In the genomic region with DNA sequence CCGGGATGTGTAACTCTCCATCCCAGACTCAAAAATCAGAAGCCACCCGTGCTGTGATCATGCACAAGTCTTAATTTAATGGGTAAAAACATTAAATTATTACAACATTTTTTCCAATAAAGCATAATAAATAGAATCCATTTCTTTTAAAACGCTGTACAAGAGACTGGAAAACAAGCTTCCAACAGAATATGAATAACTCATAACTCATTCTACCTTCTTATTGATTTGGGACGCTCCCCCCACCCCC, we compare ENCODE assay signal across 8 cellular contexts. TPM values are rescaled to one million over a fixed set of nuclear protein-coding genes. Genes with fewer than 3 reads are reported as not detected.
DNase-seq lines count a peak whose midpoint lies in the region; ATAC-seq and TF ChIP-seq lines count a peak whose summit lies in the region.

No MANE protein-coding gene starts in this region.

- no peak overlapping the region for H2AFZ ChIP-seq in mesenchymal stem cell (ENCODE audit: low read depth, low read length)

- H3K27me3 ChIP-seq in body of pancreas (no peaks in the 10 kb centered on the region), mesenchymal stem cell (ENCODE audit: control insufficient read depth in 1 of 2, insufficient read depth in 1 of 2, low read length in 2 of 2) (no peaks in the 10 kb centered on the region), upper lobe of left lung (no peaks in the 10 kb centered on the region)

- H3K4me3 Mint-ChIP-seq in activated naive CD4-positive, alpha-beta T cell treated with anti-CD3 and anti-CD28 coated beads, Interleukin-2, amount 10 ng/mL, durations not matched to agents 7 days and 5 days = peak overlapping the region; percentile 84

- H2BK120ac ChIP-seq in mesenchymal stem cell (ENCODE audit: low read depth, low read length) = peak overlapping the region; percentile 82

- H3K4me1 Mint-ChIP-seq in activated naive CD4-positive, alpha-beta T cell treated with anti-CD3 and anti-CD28 coated beads, Interleukin-2, amount 10 ng/mL, durations not matched to agents 7 days and 5 days = peaks cover 45% of the 10 kb centered on the region

- H3K79me1 ChIP-seq in mesenchymal stem cell (replicated peaks; ENCODE audit: low read length, poor library complexity, severe bottlenecking) = peaks cover 31% of the 10 kb centered on the region

- TF ChIP-seq CTCF in body of pancreas (IDR thresholded peaks at IDR 0.05) (no peak), upper lobe of left lung (IDR thresholded peaks at IDR 0.05) (no peak)

- intact Hi-C loops in body of pancreas (cut with DNase I) = no loop called here

- peak overlapping the region; percentile 53 to 73 for H3K4ac ChIP-seq in mesenchymal stem cell (ENCODE audit: low read depth in 1 of 2, low read length in 2 of 2)

- 0 to 1% methylated on average over 4 of the region's 4 CpGs for WGBS in body of pancreas, 2 donors
- WGBS in mesenchymal stem cell = 34% methylated on average over 3 of the region's 4 CpGs
- 7 to 10% methylated on average over 4 of the region's 4 CpGs for WGBS in upper lobe of left lung, 2 donors

- H3K9me3 Mint-ChIP-seq in activated naive CD4-positive, alpha-beta T cell treated with anti-CD3 and anti-CD28 coated beads, Interleukin-2, amount 10 ng/mL, durations not matched to agents 7 days and 5 days = no peaks in the 10 kb centered on the region

- ATAC-seq in body of pancreas = no peak
- ATAC-seq in upper lobe of left lung (ENCODE audit: low FRiP score in 2 of 2) = no peak

- peak overlapping the region; percentile 15 to 76 for H2BK12ac ChIP-seq in mesenchymal stem cell (ENCODE audit: low read length in 2 of 2)

- peak overlapping the region; percentile 72 for H4K8ac ChIP-seq in mesenchymal stem cell (ENCODE audit: low read length)

- H3K18ac ChIP-seq in mesenchymal stem cell (ENCODE audit: low read depth in 1 of 2, low read length in 2 of 2) = peak overlapping the region; percentile 51 to 61

- H3K9me3 ChIP-seq in body of pancreas (no peaks in the 10 kb centered on the region), mesenchymal stem cell (ENCODE audit: control insufficient read depth, low read length) (no peaks in the 10 kb centered on the region), upper lobe of left lung (no peaks in the 10 kb centered on the region)

- H3K4me3 ChIP-seq in body of pancreas = peak overlapping the region in 1 of 2 donors; percentile 78
- H3K4me3 ChIP-seq in mesenchymal stem cell (ENCODE audit: insufficient read depth in 1 of 2, low read depth in 1 of 2, low read length in 2 of 2) = peak overlapping the region; percentile 94 to 97
- H3K4me3 ChIP-seq in upper lobe of left lung = peak overlapping the region in 3 of 4 donors; percentile 81 to 96 (median 92)

- no peak overlapping the region for H2AK5ac ChIP-seq in mesenchymal stem cell (ENCODE audit: low read length, severe bottlenecking)

- peak overlapping the region; percentile 87 for H4K91ac ChIP-seq in mesenchymal stem cell (ENCODE audit: low read length)

- no peak for DNase-seq in activated naive CD4-positive, alpha-beta T cell treated with anti-CD3 and anti-CD28 coated beads, Interleukin-2, amount 10 ng/mL, durations not matched to agents 7 days and 5 days
- no peak for DNase-seq in activated naive CD4-positive, alpha-beta T cell treated with Interleukin-2 at 50 U/mL for 16 hours
- DNase-seq in body of pancreas (no peak), mesenchymal stem cell (no peak), upper lobe of left lung (no peak), UCSD-AML1 (lab: John Stamatoyannopoulos, UW; ENCODE audit: unreplicated experiment) (no peak), NCI-H2196 (lab: John Stamatoyannopoulos, UW; ENCODE audit: unreplicated experiment) (no peak), GM19238 (ENCODE audit: insufficient read length, low spot score) (no peak)

- peaks cover 37% of the 10 kb centered on the region for H3K4me1 ChIP-seq in body of pancreas
- peaks cover 23% of the 10 kb centered on the region for H3K4me1 ChIP-seq in mesenchymal stem cell (ENCODE audit: control insufficient read depth, insufficient read depth, low read depth, low read length)
- peaks cover 33 to 42% (median 40%) of the 10 kb centered on the region in 4 donors for H3K4me1 ChIP-seq in upper lobe of left lung

- no peak overlapping the region for H2BK15ac ChIP-seq in mesenchymal stem cell (ENCODE audit: low read depth, poor library complexity, severe bottlenecking)

- CTCF ChIA-PET in activated naive CD4-positive, alpha-beta T cell treated with anti-CD3 and anti-CD28 coated beads, Interleukin-2, amount 10 ng/mL, durations not matched to agents 7 days and 5 days (lab: Charles Lee) = interaction anchor here (0.6 to 2.8 kb wide), 7 partner anchors 9 to 149 kb away, joined by 3 to 11 read pairs (median 3); no protein-coding TSS in a partner anchor

- H3K4me2 ChIP-seq in mesenchymal stem cell (ENCODE audit: low read length, poor library complexity, severe bottlenecking) = peak overlapping the region; percentile 75

- H3K27ac ChIP-seq in body of pancreas = peak overlapping the region; percentile 68 to 89 (median 74)
- peak overlapping the region; percentile 25 for H3K27ac ChIP-seq in mesenchymal stem cell (ENCODE audit: low read length, poor library complexity, severe bottlenecking)
- H3K27ac ChIP-seq in upper lobe of left lung = peak overlapping the region; percentile 84 to 95 (median 92)

- peak overlapping the region; percentile 87 for H3K9ac ChIP-seq in mesenchymal stem cell (ENCODE audit: low read length)

- peak overlapping the region; percentile 99 for H3K27ac Mint-ChIP-seq in activated naive CD4-positive, alpha-beta T cell treated with anti-CD3 and anti-CD28 coated beads, Interleukin-2, amount 10 ng/mL, durations not matched to agents 7 days and 5 days

- no peak overlapping the region for H3K23ac ChIP-seq in mesenchymal stem cell (ENCODE audit: low read length in 2 of 2)

- H2BK5ac ChIP-seq in mesenchymal stem cell (ENCODE audit: low read depth, low read length, poor library complexity, severe bottlenecking) = peak overlapping the region; percentile 46

- no peak overlapping the region for H3K14ac ChIP-seq in mesenchymal stem cell (ENCODE audit: low read length in 2 of 2)

- no peaks in the 10 kb centered on the region for H3K27me3 Mint-ChIP-seq in activated naive CD4-positive, alpha-beta T cell treated with anti-CD3 and anti-CD28 coated beads, Interleukin-2, amount 10 ng/mL, durations not matched to agents 7 days and 5 days

- TF ChIP-seq EP300 in upper lobe of left lung (IDR thresholded peaks at IDR 0.05) = no peak

- H3K36me3 Mint-ChIP-seq in activated naive CD4-positive, alpha-beta T cell treated with anti-CD3 and anti-CD28 coated beads, Interleukin-2, amount 10 ng/mL, durations not matched to agents 7 days and 5 days = peaks cover 43% of the 10 kb centered on the region

- no peak for TF ChIP-seq POLR2A in body of pancreas (IDR thresholded peaks at IDR 0.05)
- TF ChIP-seq POLR2A in upper lobe of left lung (IDR thresholded peaks at IDR 0.05) = no peak

- H3K36me3 ChIP-seq in body of pancreas (replicated peaks in 1 of 2; ENCODE audit: insufficient read depth in 1 of 2, low read depth in 2 of 2) = no peaks in the 10 kb centered on the region
- peaks cover 8 to 10% of the 10 kb centered on the region in 2 experiments for H3K36me3 ChIP-seq in mesenchymal stem cell (ENCODE audit: control insufficient read depth in 1 of 2, insufficient read depth in 2 of 2, low read depth in 1 of 2, low read length in 2 of 2)
- H3K36me3 ChIP-seq in upper lobe of left lung = peaks cover 0 to 8% (median 2%) of the 10 kb centered on the region in 4 donors

RNA-seq across cellular contexts. Expression of gene KRI1, which starts 0.5 kb away (rescaled TPM):
- total RNA-seq in body of pancreas (10 to 100 TPM; 24.1 to 28.8 TPM), upper lobe of left lung (10 to 100 TPM; 13.1 to 74.4 (median 24.5) TPM)
- polyA plus RNA-seq in mesenchymal stem cell (2013, experiment 1 of 2) = 12.8 TPM
- 12.4 TPM for polyA plus RNA-seq in mesenchymal stem cell (2013, experiment 2 of 2)

RNA-seq across cellular contexts. Expression of gene CDKN2D, which starts 2.4 kb away (rescaled TPM):
- total RNA-seq in body of pancreas = 1 to 10 TPM; 2.6 to 4.9 TPM
- polyA plus RNA-seq in mesenchymal stem cell (2013, experiment 1 of 2) = 6.9 TPM
- 6.6 TPM for polyA plus RNA-seq in mesenchymal stem cell (2013, experiment 2 of 2)
- 10 to 100 TPM in 5 of 6 donors, 1 to 10 TPM in 1; 2.1 to 21.3 (median 15.9) TPM for total RNA-seq in upper lobe of left lung

RNA-seq across cellular contexts. Expression of gene AP1M2, which starts 20.8 kb away (rescaled TPM):
- total RNA-seq in body of pancreas = 10 to 100 TPM; 25.7 to 30.6 TPM
- 1.3 TPM for polyA plus RNA-seq in mesenchymal stem cell (2013, experiment 1 of 2)
- polyA plus RNA-seq in mesenchymal stem cell (2013, experiment 2 of 2) = 2.3 TPM
- total RNA-seq in upper lobe of left lung = 10 to 100 TPM; 35.1 to 63.1 (median 45.7) TPM

RNA-seq across cellular contexts. Expression of gene ATG4D, which starts 22.6 kb away (rescaled TPM):
- total RNA-seq in body of pancreas = 10 to 100 TPM; 20.4 to 23.3 TPM
- polyA plus RNA-seq in mesenchymal stem cell (2013, experiment 1 of 2) = 15.9 TPM
- polyA plus RNA-seq in mesenchymal stem cell (2013, experiment 2 of 2) = 16.0 TPM
- 10 to 100 TPM; 18.1 to 49.2 (median 27.7) TPM for total RNA-seq in upper lobe of left lung

RNA-seq across cellular contexts. Expression of gene S1PR5, which starts 49.1 kb away (rescaled TPM):
- total RNA-seq in body of pancreas = 1 to 10 TPM; 1.0 to 1.6 TPM
- polyA plus RNA-seq in mesenchymal stem cell (2013, experiment 1 of 2) = 5.2 TPM
- polyA plus RNA-seq in mesenchymal stem cell (2013, experiment 2 of 2) = 5.2 TPM
- total RNA-seq in upper lobe of left lung = 1 to 10 TPM in 4 of 6 donors, under 1 TPM in 2; 0.49 to 2.7 (median 1.8) TPM

Comparison
In these comparisons a context has a peak if more than half of its experiments do, and no peak if none do; other contexts are left out.
1. H3K27ac ChIP-seq: peak in every context shown above with its lines; median percentile 92 in upper lobe of left lung; 74 in body of pancreas; 25 in mesenchymal stem cell.